In the genomic region with DNA sequence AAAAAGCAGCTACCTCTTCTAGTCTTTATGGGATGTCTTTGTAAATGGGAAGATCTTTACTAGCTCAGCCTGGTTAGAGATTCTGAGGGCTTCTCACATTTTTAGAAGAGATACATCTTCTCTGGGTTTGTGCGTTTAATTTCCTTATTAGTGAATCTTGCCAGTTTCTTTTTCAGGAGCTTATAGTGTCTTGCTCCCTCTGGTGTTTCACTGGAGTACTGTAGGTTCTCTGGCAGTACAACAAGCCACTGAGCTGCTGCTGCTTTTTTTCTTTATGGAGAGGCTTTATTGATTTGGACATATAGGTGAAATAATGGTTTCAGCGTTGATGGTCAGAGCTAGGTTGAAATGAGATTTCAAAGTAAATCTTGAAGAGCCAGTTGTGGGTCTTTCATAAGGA, we compare ENCODE assay signal across 8 cellular contexts.
A peak's percentile ranks its signal among the peaks of the same experiment; 100 is the strongest.
DNase-seq lines count a peak whose midpoint lies in the region; ATAC-seq and TF ChIP-seq lines count a peak whose summit lies in the region.

No MANE protein-coding gene starts in this region.

- DNase-seq in AG09319 (ENCODE audit: extremely low read depth, low read depth) = no peak
- DNase-seq in GM10266 (ENCODE audit: extremely low spot score) = peak; percentile 42
- peak; percentile 64 for DNase-seq in OCI-M1 (lab: John Stamatoyannopoulos, UW)
- DNase-seq in fibroblast of gingiva (ENCODE audit: low read depth) = peak; percentile 0
- DNase-seq in stromal cell of bone marrow (ENCODE audit: low read depth) = peak; percentile 1
- no peak for DNase-seq in mucosa of gallbladder (ENCODE audit: low spot score)
- DNase-seq in Right ventricle myocardium inferior (ENCODE audit: missing footprints) = no peak

- peak; percentile 16; the same call in 1 of the 2 replicates for TF ChIP-seq CTCF in AG09319 (IDR thresholded peaks at IDR 0.05; ENCODE audit: low read depth, low read length)
- peak; percentile 46 for TF ChIP-seq CTCF in GM10266 (IDR thresholded peaks at IDR 0.05; ENCODE audit: control insufficient read depth, insufficient read depth, low read depth, missing control alignments)

- ATAC-seq in HG02840 (IDR thresholded peaks at IDR 0.05; ENCODE audit: low FRiP score, unreplicated experiment) (peak; percentile 77), Right ventricle myocardium inferior (no peak)

- intact Hi-C loops in Right ventricle myocardium inferior (cut with DNase I) = no loop called here

Comparison
In these comparisons a context has a peak if more than half of its experiments do, and no peak if none do; other contexts are left out.
1. DNase-seq: peak in GM10266 (single experiment), OCI-M1 (single experiment), fibroblast of gingiva (single experiment) and stromal cell of bone marrow (single experiment); none in AG09319 (single experiment), mucosa of gallbladder (single experiment) and Right ventricle myocardium inferior (single experiment).